ENCODE assay signal across 21 cellular contexts in genomic region chr17:13626703-13627102, GRCh38. TPM values are rescaled to one million over a fixed set of nuclear protein-coding genes. Genes with fewer than 3 reads are reported as not detected.
DNase-seq lines count a peak whose midpoint lies in the region; FAIRE-seq and TF ChIP-seq lines count a peak whose summit lies in the region.
"Had no signal": no experiment of that assay in that cellular context is flagged by ENCODE, and none has a peak within 500 bp of the region (broad histone marks: within the 10 kb centered on the region; RNA-seq: fewer than 3 reads in every experiment).

No MANE protein-coding gene starts in this region.

- no peaks in the 10 kb centered on the region for H3K79me2 ChIP-seq in SK-N-SH (ENCODE audit: insufficient read depth)

- H3K4me3 ChIP-seq in SK-N-SH (ENCODE audit: low read depth in 2 of 2, low read length in 1 of 2): no peak overlapping the region
- no peak overlapping the region for H3K4me3 ChIP-seq in effector memory CD4-positive, alpha-beta T cell (ENCODE audit: insufficient read depth, low read depth, low read length, poor library complexity, severe bottlenecking)
- no peak overlapping the region for H3K4me3 ChIP-seq in tibial nerve
- H3K4me3 ChIP-seq: neural progenitor cell, sigmoid colon, upper lobe of right lung had no signal

- DNase-seq in H54 (ENCODE audit: insufficient read length, low spot score) (peak; percentile 59), SK-N-SH (no peak), fibroblast of gingiva (ENCODE audit: low read depth) (peak; percentile 16), smooth muscle cell of the brain vasculature (ENCODE audit: low read depth, low spot score) (peak; percentile 12), NCI-H524 (lab: John Stamatoyannopoulos, UW) (no peak), tibial nerve (ENCODE audit: low spot score in 2 of 2) (no peak), KG1 (lab: John Stamatoyannopoulos, UW) (no peak)
- no peak for DNase-seq in effector memory CD4-positive, alpha-beta T cell
- DNase-seq: activated CD4-positive, alpha-beta T cell treated with anti-CD3 and anti-CD28 coated beads for 4 hours; activated naive CD8-positive, alpha-beta T cell treated with anti-CD3 and anti-CD28 coated beads for 36 hours; cortex of kidney; foreskin melanocyte; mesendoderm; NCI-H2029; sigmoid colon; stimulated activated naive B cell treated with anti-CD40 and anti-IgM and Interleukin-4, amounts not matched to agents 10 μg/mL and 1 μg/mL and 100 μg/mL, for 72 hours; T-helper 17 cell; upper lobe of right lung had no signal

- no peak overlapping the region for H3K4me2 ChIP-seq in SK-N-SH
- H3K4me2 ChIP-seq: KMS-11, neural progenitor cell had no signal

- H3K36me3 ChIP-seq in SK-N-SH (replicated peaks in 1 of 2; ENCODE audit: control insufficient read depth in 1 of 2, insufficient read depth in 2 of 2, low read length in 1 of 2): no peaks in the 10 kb centered on the region
- H3K36me3 ChIP-seq in effector memory CD4-positive, alpha-beta T cell (ENCODE audit: control insufficient read depth, insufficient read depth, low read length): no peaks in the 10 kb centered on the region
- H3K36me3 ChIP-seq in tibial nerve: no peaks in the 10 kb centered on the region
- H3K36me3 ChIP-seq: neural progenitor cell, sigmoid colon, upper lobe of right lung had no signal

- POLR2A ChIA-PET in SK-N-SH (lab: Yijun Ruan, JAX): no interaction called here

- 18% methylated on average over 1 of the region's 1 CpG for WGBS in SK-N-SH (ENCODE audit: low lambda C conversion rate)
- 92 to 93% methylated on average over 1 of the region's 1 CpG for WGBS in tibial nerve, 2 donors

- no peaks in the 10 kb centered on the region for H4K20me1 ChIP-seq in SK-N-SH (ENCODE audit: insufficient read depth)

- peak; percentile 97 for FAIRE-seq in H54 (lab: Jason Lieb, UNC)

- H3K4me1 ChIP-seq in SK-N-SH (ENCODE audit: control insufficient read depth in 1 of 2, insufficient read depth in 2 of 2, low read depth in 1 of 2, low read length in 1 of 2) (no peaks in the 10 kb centered on the region), tibial nerve (no peaks in the 10 kb centered on the region)
- H3K4me1 ChIP-seq in effector memory CD4-positive, alpha-beta T cell (ENCODE audit: control insufficient read depth, insufficient read depth, low read length, poor library complexity, severe bottlenecking): no peaks in the 10 kb centered on the region
- H3K4me1 ChIP-seq: neural progenitor cell, sigmoid colon, upper lobe of right lung had no signal

- H3K9me2 ChIP-seq in SK-N-SH: no peaks in the 10 kb centered on the region

- no peaks in the 10 kb centered on the region for H3K9me3 ChIP-seq in SK-N-SH
- no peaks in the 10 kb centered on the region for H3K9me3 ChIP-seq in effector memory CD4-positive, alpha-beta T cell (ENCODE audit: control insufficient read depth, low read length)
- no peaks in the 10 kb centered on the region for H3K9me3 ChIP-seq in tibial nerve
- H3K9me3 ChIP-seq: sigmoid colon, upper lobe of right lung had no signal

- TF ChIP-seq EP300 in SK-N-SH (IDR thresholded peaks at IDR 0.05; ENCODE audit: borderline replicate concordance in 1 of 2, low read depth in 1 of 2, low read length in 1 of 2) (no peak), tibial nerve (IDR thresholded peaks at IDR 0.05) (no peak)

- TF ChIP-seq POLR2A in H54 (IDR thresholded peaks at IDR 0.05; ENCODE audit: low read depth, low read length) (no peak), tibial nerve (IDR thresholded peaks at IDR 0.05) (no peak)

- H3K27ac ChIP-seq in SK-N-SH (ENCODE audit: low read depth in 2 of 2, low read length in 1 of 2) (no peak overlapping the region), tibial nerve (no peak overlapping the region)
- no peak overlapping the region for H3K27ac ChIP-seq in effector memory CD4-positive, alpha-beta T cell (ENCODE audit: insufficient read depth, low read length, poor library complexity, severe bottlenecking)
- H3K27ac ChIP-seq: KMS-11, neural progenitor cell, sigmoid colon, upper lobe of right lung had no signal

- peaks cover 18% of the 10 kb centered on the region; the same call in 1 of the 2 replicates for H3K27me3 ChIP-seq in SK-N-SH (ENCODE audit: insufficient read depth)
- H3K27me3 ChIP-seq in effector memory CD4-positive, alpha-beta T cell (replicated peaks; ENCODE audit: control insufficient read depth, insufficient read depth, low read length, poor library complexity, severe bottlenecking): no peaks in the 10 kb centered on the region
- H3K27me3 ChIP-seq in tibial nerve: no peaks in the 10 kb centered on the region
- H3K27me3 ChIP-seq: neural progenitor cell, sigmoid colon, upper lobe of right lung had no signal

- no peaks in the 10 kb centered on the region for H3F3A ChIP-seq in SK-N-SH (replicated peaks; ENCODE audit: insufficient read depth)

- CTCF ChIA-PET in SK-N-SH (lab: Yijun Ruan, JAX): no interaction called here

- TF ChIP-seq CTCF in SK-N-SH (IDR thresholded peaks at IDR 0.05) (no peak), tibial nerve (IDR thresholded peaks at IDR 0.05) (no peak)

- H2AFZ ChIP-seq in SK-N-SH (ENCODE audit: low read depth): no peak overlapping the region
- H2AFZ ChIP-seq: neural progenitor cell had no signal

- no peak overlapping the region for H3K9ac ChIP-seq in SK-N-SH
- H3K9ac ChIP-seq: KMS-11, neural progenitor cell had no signal

- TF ChIP-seq RAD21 in SK-N-SH (IDR thresholded peaks at IDR 0.05; ENCODE audit: low read length): no peak

TF ChIP-seq in SK-N-SH, 30 proteins besides CTCF, POLR2A, EP300 and RAD21:
- TF ChIP-seq JUND (IDR thresholded peaks at IDR 0.05): peak; percentile 66
- TF ChIP-seq RFX5 (IDR thresholded peaks at IDR 0.05; ENCODE audit: low read length): no peak
- TF ChIP-seq SMC3 (IDR thresholded peaks at IDR 0.05; ENCODE audit: low read depth, low read length): no peak
- no peak for TF ChIP-seq USF1 (IDR thresholded peaks at IDR 0.05; ENCODE audit: borderline replicate concordance, low read depth)
- no peak for TF ChIP-seq IRF3 (IDR thresholded peaks at IDR 0.05; ENCODE audit: low read depth, low read length)
- no peak for TF ChIP-seq GATA2 (CRISPR knock-in tag; IDR thresholded peaks at IDR 0.05)
- TF ChIP-seq FOSL2 (IDR thresholded peaks at IDR 0.05; ENCODE audit: borderline replicate concordance, low read depth): peak; percentile 87
- TF ChIP-seq TCF12 (IDR thresholded peaks at IDR 0.05): peak; percentile 49

RNA-seq across cellular contexts. Expression of gene HS3ST3A1, which starts 25.0 kb away (rescaled TPM):
- 17.1 and 22.6 TPM in 2 replicates for polyA plus RNA-seq in SK-N-SH (2012; rRNA removed)
- polyA plus RNA-seq in SK-N-SH (2012; cell fraction: cytosol; rRNA removed): 8.6 and 16.2 TPM in 2 replicates
- polyA plus RNA-seq in SK-N-SH (2012; cell fraction: nucleus; rRNA removed): 20.7 and 23.4 TPM in 2 replicates
- 1 to 10 TPM in 1 of 4 donors, under 1 TPM in 1, not detected in 2; 0.30 to 7.3 TPM for total RNA-seq in tibial nerve
- total RNA-seq: G401 had no signal

Comparison
In these comparisons a context has a peak if more than half of its experiments do, and no peak if none do; other contexts are left out.
1. DNase-seq: peak in H54 (single experiment), fibroblast of gingiva (single experiment) and smooth muscle cell of the brain vasculature (single experiment); none in SK-N-SH (single experiment), NCI-H524 (0 of 2), effector memory CD4-positive, alpha-beta T cell (0 of 3), tibial nerve (0 of 2) and KG1 (single experiment).